1 cellular context compared by ENCODE assay signal in the genomic region with DNA sequence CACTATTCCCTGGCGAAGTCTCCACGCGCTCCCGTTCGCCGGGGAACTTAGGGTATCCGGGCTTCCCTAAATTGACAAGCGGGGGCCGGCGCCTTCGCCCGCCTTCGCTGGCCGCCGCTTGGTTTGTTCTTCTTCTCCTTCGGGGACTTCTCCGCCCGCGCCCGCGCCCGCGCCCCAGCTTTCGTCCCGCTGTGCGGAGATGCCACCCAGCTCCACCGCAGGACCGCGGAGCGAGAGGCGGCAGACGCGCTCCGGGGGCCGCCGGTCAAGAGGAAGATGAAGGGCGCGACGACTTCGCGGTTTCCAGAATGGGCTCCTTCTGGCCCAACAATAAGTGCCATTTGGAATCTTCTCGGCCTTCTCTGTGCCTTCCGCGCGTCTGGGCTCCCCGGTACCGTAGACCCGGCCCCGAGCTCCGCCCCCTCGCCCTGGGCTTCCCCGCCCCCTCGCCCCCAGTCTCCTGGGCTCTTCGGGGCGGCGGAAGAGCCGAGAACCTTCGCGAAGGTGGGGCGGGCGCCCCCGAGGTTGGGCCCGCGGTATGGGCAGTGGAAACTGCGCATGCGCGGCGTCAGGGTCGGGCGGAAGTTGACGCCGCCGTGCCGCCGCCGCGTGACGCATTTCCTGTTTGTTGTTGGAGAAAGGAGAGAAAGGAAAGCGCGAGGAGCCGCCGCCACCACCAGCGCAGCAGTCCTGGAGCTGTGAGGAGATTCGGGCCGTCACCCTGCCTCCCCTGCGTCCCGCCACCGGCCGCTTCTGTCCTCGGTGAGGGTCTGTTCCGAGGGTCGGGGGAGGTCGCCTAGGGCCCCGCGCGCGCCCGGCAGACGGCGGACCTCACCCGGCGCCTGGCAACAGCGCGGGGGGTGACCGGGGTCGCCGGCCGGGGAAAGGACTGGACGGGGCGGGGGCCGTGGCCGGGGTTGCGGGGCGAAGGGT.
TF ChIP-seq lines count a peak whose summit lies in the region.

A gene (plus strand): TSS at position 622 of the 933 bp plus-strand sequence. CDS start 21,569 bp downstream, outside the sequence.

TF ChIP-seq in K562, 482 proteins besides CTCF, POLR2A, EP300 and RAD21 (continued from another document and continues in another):
- TF ChIP-seq, protein P1, sequence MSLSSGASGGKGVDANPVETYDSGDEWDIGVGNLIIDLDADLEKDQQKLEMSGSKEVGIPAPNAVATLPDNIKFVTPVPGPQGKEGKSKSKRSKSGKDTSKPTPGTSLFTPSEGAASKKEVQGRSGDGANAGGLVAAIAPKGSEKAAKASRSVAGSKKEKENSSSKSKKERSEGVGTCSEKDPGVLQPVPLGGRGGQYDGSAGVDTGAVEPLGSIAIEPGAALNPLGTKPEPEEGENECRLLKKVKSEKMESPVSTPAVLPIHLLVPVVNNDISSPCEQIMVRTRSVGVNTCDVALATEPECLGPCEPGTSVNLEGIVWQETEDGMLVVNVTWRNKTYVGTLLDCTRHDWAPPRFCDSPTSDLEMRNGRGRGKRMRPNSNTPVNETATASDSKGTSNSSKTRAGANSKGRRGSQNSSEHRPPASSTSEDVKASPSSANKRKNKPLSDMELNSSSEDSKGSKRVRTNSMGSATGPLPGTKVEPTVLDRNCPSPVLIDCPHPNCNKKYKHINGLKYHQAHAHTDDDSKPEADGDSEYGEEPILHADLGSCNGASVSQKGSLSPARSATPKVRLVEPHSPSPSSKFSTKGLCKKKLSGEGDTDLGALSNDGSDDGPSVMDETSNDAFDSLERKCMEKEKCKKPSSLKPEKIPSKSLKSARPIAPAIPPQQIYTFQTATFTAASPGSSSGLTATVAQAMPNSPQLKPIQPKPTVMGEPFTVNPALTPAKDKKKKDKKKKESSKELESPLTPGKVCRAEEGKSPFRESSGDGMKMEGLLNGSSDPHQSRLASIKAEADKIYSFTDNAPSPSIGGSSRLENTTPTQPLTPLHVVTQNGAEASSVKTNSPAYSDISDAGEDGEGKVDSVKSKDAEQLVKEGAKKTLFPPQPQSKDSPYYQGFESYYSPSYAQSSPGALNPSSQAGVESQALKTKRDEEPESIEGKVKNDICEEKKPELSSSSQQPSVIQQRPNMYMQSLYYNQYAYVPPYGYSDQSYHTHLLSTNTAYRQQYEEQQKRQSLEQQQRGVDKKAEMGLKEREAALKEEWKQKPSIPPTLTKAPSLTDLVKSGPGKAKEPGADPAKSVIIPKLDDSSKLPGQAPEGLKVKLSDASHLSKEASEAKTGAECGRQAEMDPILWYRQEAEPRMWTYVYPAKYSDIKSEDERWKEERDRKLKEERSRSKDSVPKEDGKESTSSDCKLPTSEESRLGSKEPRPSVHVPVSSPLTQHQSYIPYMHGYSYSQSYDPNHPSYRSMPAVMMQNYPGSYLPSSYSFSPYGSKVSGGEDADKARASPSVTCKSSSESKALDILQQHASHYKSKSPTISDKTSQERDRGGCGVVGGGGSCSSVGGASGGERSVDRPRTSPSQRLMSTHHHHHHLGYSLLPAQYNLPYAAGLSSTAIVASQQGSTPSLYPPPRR (CRISPR knock-in tag; IDR thresholded peaks at IDR 0.05; ENCODE audit: borderline replicate concordance) = no peak
- TF ChIP-seq ETV1 (tag; conservative IDR thresholded peaks at IDR 0.05; ENCODE audit: low read depth) (no peak), KDM1A (IDR thresholded peaks at IDR 0.05) (no peak), ZNF133 (CRISPR knock-in tag; IDR thresholded peaks at IDR 0.05) (no peak), CBX8 (IDR thresholded peaks at IDR 0.05; ENCODE audit: borderline replicate concordance, extremely low read depth, low read depth, low read length, poor library complexity, severe bottlenecking) (no peak), POLR2AphosphoS5 (IDR thresholded peaks at IDR 0.05; ENCODE audit: control insufficient read depth, insufficient read depth, low read depth, low read length) (peak; percentile 77), SP2 (IDR thresholded peaks at IDR 0.05; ENCODE audit: extremely low read depth, low read depth, low read length, poor library complexity, severe bottlenecking) (no peak), RBM39 (optimal IDR thresholded peaks at IDR 0.05; ENCODE audit: low read depth, low read length) (no peak), CREB1 (IDR thresholded peaks at IDR 0.05) (peak; percentile 91), CREB1 (CRISPR knock-in tag; IDR thresholded peaks at IDR 0.05) (peak; percentile 94), NR2C2 (CRISPR knock-in tag; IDR thresholded peaks at IDR 0.05) (no peak), NR2C2 (tag; IDR thresholded peaks at IDR 0.05) (peak; percentile 84), MYC (IDR thresholded peaks at IDR 0.05; ENCODE audit: low read depth, low read length) (peak; percentile 47), MYC (CRISPR knock-in tag; IDR thresholded peaks at IDR 0.05; ENCODE audit: borderline replicate concordance, low read depth) (no peak), BDP1 (IDR thresholded peaks at IDR 0.05; ENCODE audit: insufficient read depth, insufficient read length) (no peak), PURB (CRISPR knock-in tag; IDR thresholded peaks at IDR 0.05; ENCODE audit: low read depth) (no peak), DACH1 (IDR thresholded peaks at IDR 0.05; ENCODE audit: partially characterized antibody) (no peak)
- TF ChIP-seq, protein P2, sequence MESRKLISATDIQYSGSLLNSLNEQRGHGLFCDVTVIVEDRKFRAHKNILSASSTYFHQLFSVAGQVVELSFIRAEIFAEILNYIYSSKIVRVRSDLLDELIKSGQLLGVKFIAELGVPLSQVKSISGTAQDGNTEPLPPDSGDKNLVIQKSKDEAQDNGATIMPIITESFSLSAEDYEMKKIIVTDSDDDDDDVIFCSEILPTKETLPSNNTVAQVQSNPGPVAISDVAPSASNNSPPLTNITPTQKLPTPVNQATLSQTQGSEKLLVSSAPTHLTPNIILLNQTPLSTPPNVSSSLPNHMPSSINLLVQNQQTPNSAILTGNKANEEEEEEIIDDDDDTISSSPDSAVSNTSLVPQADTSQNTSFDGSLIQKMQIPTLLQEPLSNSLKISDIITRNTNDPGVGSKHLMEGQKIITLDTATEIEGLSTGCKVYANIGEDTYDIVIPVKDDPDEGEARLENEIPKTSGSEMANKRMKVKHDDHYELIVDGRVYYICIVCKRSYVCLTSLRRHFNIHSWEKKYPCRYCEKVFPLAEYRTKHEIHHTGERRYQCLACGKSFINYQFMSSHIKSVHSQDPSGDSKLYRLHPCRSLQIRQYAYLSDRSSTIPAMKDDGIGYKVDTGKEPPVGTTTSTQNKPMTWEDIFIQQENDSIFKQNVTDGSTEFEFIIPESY (CRISPR knock-in tag; IDR thresholded peaks at IDR 0.05) = peak; percentile 96
- TF ChIP-seq, protein P3, sequence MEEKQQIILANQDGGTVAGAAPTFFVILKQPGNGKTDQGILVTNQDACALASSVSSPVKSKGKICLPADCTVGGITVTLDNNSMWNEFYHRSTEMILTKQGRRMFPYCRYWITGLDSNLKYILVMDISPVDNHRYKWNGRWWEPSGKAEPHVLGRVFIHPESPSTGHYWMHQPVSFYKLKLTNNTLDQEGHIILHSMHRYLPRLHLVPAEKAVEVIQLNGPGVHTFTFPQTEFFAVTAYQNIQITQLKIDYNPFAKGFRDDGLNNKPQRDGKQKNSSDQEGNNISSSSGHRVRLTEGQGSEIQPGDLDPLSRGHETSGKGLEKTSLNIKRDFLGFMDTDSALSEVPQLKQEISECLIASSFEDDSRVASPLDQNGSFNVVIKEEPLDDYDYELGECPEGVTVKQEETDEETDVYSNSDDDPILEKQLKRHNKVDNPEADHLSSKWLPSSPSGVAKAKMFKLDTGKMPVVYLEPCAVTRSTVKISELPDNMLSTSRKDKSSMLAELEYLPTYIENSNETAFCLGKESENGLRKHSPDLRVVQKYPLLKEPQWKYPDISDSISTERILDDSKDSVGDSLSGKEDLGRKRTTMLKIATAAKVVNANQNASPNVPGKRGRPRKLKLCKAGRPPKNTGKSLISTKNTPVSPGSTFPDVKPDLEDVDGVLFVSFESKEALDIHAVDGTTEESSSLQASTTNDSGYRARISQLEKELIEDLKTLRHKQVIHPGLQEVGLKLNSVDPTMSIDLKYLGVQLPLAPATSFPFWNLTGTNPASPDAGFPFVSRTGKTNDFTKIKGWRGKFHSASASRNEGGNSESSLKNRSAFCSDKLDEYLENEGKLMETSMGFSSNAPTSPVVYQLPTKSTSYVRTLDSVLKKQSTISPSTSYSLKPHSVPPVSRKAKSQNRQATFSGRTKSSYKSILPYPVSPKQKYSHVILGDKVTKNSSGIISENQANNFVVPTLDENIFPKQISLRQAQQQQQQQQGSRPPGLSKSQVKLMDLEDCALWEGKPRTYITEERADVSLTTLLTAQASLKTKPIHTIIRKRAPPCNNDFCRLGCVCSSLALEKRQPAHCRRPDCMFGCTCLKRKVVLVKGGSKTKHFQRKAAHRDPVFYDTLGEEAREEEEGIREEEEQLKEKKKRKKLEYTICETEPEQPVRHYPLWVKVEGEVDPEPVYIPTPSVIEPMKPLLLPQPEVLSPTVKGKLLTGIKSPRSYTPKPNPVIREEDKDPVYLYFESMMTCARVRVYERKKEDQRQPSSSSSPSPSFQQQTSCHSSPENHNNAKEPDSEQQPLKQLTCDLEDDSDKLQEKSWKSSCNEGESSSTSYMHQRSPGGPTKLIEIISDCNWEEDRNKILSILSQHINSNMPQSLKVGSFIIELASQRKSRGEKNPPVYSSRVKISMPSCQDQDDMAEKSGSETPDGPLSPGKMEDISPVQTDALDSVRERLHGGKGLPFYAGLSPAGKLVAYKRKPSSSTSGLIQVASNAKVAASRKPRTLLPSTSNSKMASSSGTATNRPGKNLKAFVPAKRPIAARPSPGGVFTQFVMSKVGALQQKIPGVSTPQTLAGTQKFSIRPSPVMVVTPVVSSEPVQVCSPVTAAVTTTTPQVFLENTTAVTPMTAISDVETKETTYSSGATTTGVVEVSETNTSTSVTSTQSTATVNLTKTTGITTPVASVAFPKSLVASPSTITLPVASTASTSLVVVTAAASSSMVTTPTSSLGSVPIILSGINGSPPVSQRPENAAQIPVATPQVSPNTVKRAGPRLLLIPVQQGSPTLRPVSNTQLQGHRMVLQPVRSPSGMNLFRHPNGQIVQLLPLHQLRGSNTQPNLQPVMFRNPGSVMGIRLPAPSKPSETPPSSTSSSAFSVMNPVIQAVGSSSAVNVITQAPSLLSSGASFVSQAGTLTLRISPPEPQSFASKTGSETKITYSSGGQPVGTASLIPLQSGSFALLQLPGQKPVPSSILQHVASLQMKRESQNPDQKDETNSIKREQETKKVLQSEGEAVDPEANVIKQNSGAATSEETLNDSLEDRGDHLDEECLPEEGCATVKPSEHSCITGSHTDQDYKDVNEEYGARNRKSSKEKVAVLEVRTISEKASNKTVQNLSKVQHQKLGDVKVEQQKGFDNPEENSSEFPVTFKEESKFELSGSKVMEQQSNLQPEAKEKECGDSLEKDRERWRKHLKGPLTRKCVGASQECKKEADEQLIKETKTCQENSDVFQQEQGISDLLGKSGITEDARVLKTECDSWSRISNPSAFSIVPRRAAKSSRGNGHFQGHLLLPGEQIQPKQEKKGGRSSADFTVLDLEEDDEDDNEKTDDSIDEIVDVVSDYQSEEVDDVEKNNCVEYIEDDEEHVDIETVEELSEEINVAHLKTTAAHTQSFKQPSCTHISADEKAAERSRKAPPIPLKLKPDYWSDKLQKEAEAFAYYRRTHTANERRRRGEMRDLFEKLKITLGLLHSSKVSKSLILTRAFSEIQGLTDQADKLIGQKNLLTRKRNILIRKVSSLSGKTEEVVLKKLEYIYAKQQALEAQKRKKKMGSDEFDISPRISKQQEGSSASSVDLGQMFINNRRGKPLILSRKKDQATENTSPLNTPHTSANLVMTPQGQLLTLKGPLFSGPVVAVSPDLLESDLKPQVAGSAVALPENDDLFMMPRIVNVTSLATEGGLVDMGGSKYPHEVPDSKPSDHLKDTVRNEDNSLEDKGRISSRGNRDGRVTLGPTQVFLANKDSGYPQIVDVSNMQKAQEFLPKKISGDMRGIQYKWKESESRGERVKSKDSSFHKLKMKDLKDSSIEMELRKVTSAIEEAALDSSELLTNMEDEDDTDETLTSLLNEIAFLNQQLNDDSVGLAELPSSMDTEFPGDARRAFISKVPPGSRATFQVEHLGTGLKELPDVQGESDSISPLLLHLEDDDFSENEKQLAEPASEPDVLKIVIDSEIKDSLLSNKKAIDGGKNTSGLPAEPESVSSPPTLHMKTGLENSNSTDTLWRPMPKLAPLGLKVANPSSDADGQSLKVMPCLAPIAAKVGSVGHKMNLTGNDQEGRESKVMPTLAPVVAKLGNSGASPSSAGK (IDR thresholded peaks at IDR 0.05) = peak; percentile 62
- TF ChIP-seq, protein P4, sequence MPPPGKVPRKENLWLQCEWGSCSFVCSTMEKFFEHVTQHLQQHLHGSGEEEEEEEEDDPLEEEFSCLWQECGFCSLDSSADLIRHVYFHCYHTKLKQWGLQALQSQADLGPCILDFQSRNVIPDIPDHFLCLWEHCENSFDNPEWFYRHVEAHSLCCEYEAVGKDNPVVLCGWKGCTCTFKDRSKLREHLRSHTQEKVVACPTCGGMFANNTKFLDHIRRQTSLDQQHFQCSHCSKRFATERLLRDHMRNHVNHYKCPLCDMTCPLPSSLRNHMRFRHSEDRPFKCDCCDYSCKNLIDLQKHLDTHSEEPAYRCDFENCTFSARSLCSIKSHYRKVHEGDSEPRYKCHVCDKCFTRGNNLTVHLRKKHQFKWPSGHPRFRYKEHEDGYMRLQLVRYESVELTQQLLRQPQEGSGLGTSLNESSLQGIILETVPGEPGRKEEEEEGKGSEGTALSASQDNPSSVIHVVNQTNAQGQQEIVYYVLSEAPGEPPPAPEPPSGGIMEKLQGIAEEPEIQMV (tag; conservative IDR thresholded peaks at IDR 0.05; ENCODE audit: low read depth) = no peak
- TF ChIP-seq, protein P5, sequence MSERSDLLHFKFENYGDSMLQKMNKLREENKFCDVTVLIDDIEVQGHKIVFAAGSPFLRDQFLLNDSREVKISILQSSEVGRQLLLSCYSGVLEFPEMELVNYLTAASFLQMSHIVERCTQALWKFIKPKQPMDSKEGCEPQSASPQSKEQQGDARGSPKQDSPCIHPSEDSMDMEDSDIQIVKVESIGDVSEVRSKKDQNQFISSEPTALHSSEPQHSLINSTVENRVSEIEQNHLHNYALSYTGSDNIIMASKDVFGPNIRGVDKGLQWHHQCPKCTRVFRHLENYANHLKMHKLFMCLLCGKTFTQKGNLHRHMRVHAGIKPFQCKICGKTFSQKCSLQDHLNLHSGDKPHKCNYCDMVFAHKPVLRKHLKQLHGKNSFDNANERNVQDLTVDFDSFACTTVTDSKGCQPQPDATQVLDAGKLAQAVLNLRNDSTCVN (CRISPR knock-in tag; IDR thresholded peaks at IDR 0.05) = 0 out of 2 replicates have a peak, but pooled peaks have one; percentile 23
- TF ChIP-seq, protein P6, sequence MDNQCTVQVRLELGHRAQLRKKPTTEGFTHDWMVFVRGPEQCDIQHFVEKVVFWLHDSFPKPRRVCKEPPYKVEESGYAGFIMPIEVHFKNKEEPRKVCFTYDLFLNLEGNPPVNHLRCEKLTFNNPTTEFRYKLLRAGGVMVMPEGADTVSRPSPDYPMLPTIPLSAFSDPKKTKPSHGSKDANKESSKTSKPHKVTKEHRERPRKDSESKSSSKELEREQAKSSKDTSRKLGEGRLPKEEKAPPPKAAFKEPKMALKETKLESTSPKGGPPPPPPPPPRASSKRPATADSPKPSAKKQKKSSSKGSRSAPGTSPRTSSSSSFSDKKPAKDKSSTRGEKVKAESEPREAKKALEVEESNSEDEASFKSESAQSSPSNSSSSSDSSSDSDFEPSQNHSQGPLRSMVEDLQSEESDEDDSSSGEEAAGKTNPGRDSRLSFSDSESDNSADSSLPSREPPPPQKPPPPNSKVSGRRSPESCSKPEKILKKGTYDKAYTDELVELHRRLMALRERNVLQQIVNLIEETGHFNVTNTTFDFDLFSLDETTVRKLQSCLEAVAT (IDR thresholded peaks at IDR 0.05) = peak in 1 of 2 experiments; percentile 77; a peak in 2 of 4 replicates
- TF ChIP-seq, protein P7, sequence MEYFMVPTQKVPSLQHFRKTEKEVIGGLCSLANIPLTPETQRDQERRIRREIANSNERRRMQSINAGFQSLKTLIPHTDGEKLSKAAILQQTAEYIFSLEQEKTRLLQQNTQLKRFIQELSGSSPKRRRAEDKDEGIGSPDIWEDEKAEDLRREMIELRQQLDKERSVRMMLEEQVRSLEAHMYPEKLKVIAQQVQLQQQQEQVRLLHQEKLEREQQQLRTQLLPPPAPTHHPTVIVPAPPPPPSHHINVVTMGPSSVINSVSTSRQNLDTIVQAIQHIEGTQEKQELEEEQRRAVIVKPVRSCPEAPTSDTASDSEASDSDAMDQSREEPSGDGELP (CRISPR knock-in tag; IDR thresholded peaks at IDR 0.05; ENCODE audit: borderline replicate concordance) = peak; percentile 79; the same call in 1 of the 2 replicates
